8 cellular contexts compared by ENCODE assay signal in the genomic region with DNA sequence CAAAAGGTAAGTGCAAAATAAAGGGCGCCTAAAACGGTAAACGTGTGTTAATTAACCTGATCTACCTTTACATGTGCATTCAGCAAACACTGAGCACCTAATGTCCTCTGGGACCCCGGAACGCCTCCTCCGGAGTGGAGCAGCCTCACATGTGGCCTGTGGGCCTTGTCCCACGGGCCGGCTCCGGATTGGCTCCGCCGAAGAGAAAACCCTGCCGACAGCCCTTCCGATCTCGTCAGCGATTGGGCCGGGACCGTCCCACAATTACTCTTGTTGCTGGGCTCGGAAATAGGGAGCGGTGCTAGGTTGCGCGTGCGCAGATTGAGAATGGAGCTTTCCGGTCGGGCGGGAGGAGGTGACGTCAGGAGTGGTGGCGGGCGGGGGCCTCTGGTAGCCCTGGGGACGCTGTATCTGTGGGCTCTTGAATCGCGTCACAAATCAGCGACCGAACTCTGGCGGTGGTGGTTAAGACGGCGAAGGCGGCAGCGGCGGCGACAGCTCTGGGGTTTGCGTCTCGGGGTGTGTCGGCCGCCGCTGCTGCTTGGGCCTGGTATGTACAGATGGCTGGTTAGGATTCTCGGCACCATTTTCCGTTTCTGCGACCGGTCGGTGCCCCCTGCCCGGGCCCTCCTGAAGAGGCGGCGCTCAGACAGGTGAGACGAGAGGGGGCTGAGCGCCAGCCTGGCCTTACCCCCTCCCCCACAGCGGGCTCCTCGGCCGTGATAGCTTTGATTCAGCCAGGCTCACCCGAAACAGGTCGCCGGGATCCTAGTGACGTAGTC. TPM values are rescaled to one million over a fixed set of nuclear protein-coding genes. Genes with fewer than 3 reads are reported as not detected.
DNase-seq lines count a peak whose midpoint lies in the region; ATAC-seq and TF ChIP-seq lines count a peak whose summit lies in the region.

Gene SENP2 (plus strand): TSS at position 434 of the 782 bp plus-strand sequence. CDS start 119 bp downstream, at position 553.

- H3K27ac ChIP-seq in left lung, result peak within 1 kb of the TSS; percentile 95 to 97

- peaks cover 0 to 2% (median 0%) of the 10 kb centered on the region in 7 donors for H3K9me3 Mint-ChIP-seq in CD14-positive monocyte

- peak within 1 kb of the TSS; percentile 87 to 91 for H3K4me3 Mint-ChIP-seq in CD14-positive monocyte

- peak; percentile 99 for DNase-seq in CD14-positive monocyte (ENCODE audit: low spot score)
- DNase-seq in NCI-H82 (lab: John Stamatoyannopoulos, UW), result peak; percentile 100
- DNase-seq in activated CD4-positive, alpha-beta T cell treated with anti-CD3 and anti-CD28 coated beads, Interleukin-2, amount 50 U/mL, for 48 hours, result peak; percentile 99
- peak; percentile 100 for DNase-seq in dermis blood vessel endothelial cell
- DNase-seq in left lung, result peak; percentile 99 to 100
- DNase-seq in stimulated activated CD4-positive, alpha-beta T cell treated with anti-CD3 and anti-CD28 coated beads, Interleukin-2, amount 100 ng/mL, for 48 hours, result peak; percentile 98 to 99

- peaks cover 1 to 8% of the 10 kb centered on the region in 2 donors for H3K36me3 Mint-ChIP-seq in CD14-positive monocyte

- TF ChIP-seq CTCF in CD14-positive monocyte (IDR thresholded peaks at IDR 0.05) (no peak), left lung (IDR thresholded peaks at IDR 0.05) (no peak)

- ATAC-seq in GM19397 (IDR thresholded peaks at IDR 0.05; ENCODE audit: unreplicated experiment), result peak; percentile 97
- ATAC-seq in HG03571 (IDR thresholded peaks at IDR 0.05; ENCODE audit: unreplicated experiment), result peak; percentile 92
- peak; percentile 98 for ATAC-seq in left lung

- peaks cover 12 to 33% of the 10 kb centered on the region in 2 donors for H3K4me1 ChIP-seq in left lung

- intact Hi-C loops in CD14-positive monocyte (cut with micrococcal nuclease), result no loop called here
- intact Hi-C loops in left lung (cut with DNase I), result no loop called here

- H3K27me3 Mint-ChIP-seq in CD14-positive monocyte (ENCODE audit: low read depth in 3 of 3), result peaks cover 0 to 2% (median 2%) of the 10 kb centered on the region in 3 donors

- H3K27ac Mint-ChIP-seq in CD14-positive monocyte, result peak within 1 kb of the TSS; percentile 96 to 98 (median 97)

- H3K9me3 ChIP-seq in left lung, result no peaks in the 10 kb centered on the region

- no peaks in the 10 kb centered on the region for H3K27me3 ChIP-seq in left lung

- H3K4me1 Mint-ChIP-seq in CD14-positive monocyte, result peaks cover 27% of the 10 kb centered on the region

- peak within 1 kb of the TSS; percentile 81 to 91 for H3K4me3 ChIP-seq in left lung

- H3K36me3 ChIP-seq in left lung, result peaks cover 0 to 10% of the 10 kb centered on the region in 2 donors

RNA-seq across cellular contexts. Expression of gene SENP2, which starts in this region (rescaled TPM):
- polyA plus RNA-seq in CD14-positive monocyte, result 10 to 100 TPM; 13.4 to 21.0 TPM
- total RNA-seq in dermis blood vessel endothelial cell, result 38.1 and 43.1 TPM in 2 replicates
- 10 to 100 TPM; 31.6 to 34.0 TPM for total RNA-seq in left lung

Comparison
In these comparisons a context has a peak if more than half of its experiments do, and no peak if none do; other contexts are left out.
1. Peak in every context shown above with its lines: DNase-seq, ATAC-seq, H3K4me3 ChIP-seq and H3K27ac ChIP-seq.